In the genomic region with DNA sequence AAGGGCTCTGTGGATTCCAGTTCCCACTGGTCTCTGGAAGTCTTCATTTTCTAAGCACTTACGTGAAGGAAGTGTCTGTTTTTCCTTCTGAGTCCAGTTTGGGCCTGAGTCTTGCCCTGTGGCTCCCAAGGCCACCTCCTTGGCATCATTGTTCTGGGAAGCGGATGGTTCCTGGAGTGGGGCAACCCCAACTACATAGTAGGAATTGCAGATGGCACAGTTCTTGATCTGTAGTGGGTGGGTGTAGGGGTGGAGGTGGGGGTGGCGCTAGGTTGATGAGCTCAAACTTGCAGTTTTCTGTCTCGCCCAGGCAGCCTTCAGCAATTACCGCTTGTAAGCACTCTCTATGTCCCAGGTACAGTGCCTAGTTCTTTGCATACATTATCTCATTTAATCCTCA, we compare ENCODE assay signal across 31 cellular contexts.
"Had no signal": no experiment of that assay in that cellular context is flagged by ENCODE, and none has a peak within 500 bp of the region (broad histone marks: within the 10 kb centered on the region; RNA-seq: fewer than 3 reads in every experiment).

No MANE protein-coding gene starts in this region.

- H3K27me3 ChIP-seq: MG63 had no signal

- H3K36me3 ChIP-seq: MG63 had no signal

- H3K4me3 ChIP-seq: MG63 had no signal

- DNase-seq: Karpas-422, Kasumi-1, MG63, MM.1S, MV-4-11, NCI-H1048, NCI-H1092, NCI-H1105, NCI-H1417, NCI-H1417 treated with DMSO at 0.1 percent for 48 hours, NCI-H1436, NCI-H1436 treated with DMSO at 0.1 percent for 48 hours, NCI-H146, NCI-H1694, NCI-H1694 treated with DMSO at 0.1 percent for 48 hours, NCI-H187, NCI-H187 treated with DMSO at 0.1 percent for 48 hours, NCI-H1930, NCI-H2029, NCI-H2029 treated with DMSO at 0.1 percent for 48 hours, NCI-H2081, NCI-H2081 treated with DMSO at 0.1 percent for 48 hours, NCI-H2107, NCI-H2227 treated with DMSO at 0.1 percent for 48 hours, NCI-H226, NCI-H345, NCI-H446, NCI-H446 treated with DMSO at 0.1 percent for 48 hours, NCI-H510A, NCI-H510A treated with DMSO at 0.1 percent for 48 hours had no signal

- H3K27ac ChIP-seq: KMS-11 had no signal

- H3K9me3 ChIP-seq: MG63 had no signal
